11 cellular contexts compared by ENCODE assay signal in genomic region chr7:24882989-24883631, GRCh38.
DNase-seq lines count a peak whose midpoint lies in the region; ATAC-seq, FAIRE-seq and TF ChIP-seq lines count a peak whose summit lies in the region.
"Had no signal": no experiment of that assay in that cellular context is flagged by ENCODE, and none has a peak within 500 bp of the region (broad histone marks: within the 10 kb centered on the region; RNA-seq: fewer than 3 reads in every experiment).

No MANE protein-coding gene starts in this region.

- no peak overlapping the region for H3K4me3 ChIP-seq in GM23338
- H3K4me3 ChIP-seq: PC-9 had no signal

- TF ChIP-seq CTCF in GM23338 (conservative IDR thresholded peaks at IDR 0.05; ENCODE audit: low read depth in 2 of 2), result no peak

- peak in 2 of 3 donors; percentile 21 to 39 for DNase-seq in stimulated activated CD4-positive, alpha-beta T cell treated with anti-CD3 and anti-CD28 coated beads, Interleukin-12 subunit alpha, Interleukin-12 subunit beta, amount 100 ng/mL, for 48 hours (ENCODE audit: low read depth in 2 of 3, low spot score in 1 of 3)
- no peak for DNase-seq in stimulated activated CD4-positive, alpha-beta T cell treated with anti-CD3 and anti-CD28 coated beads, Interleukin-12 subunit alpha, Interleukin-12 subunit beta, amount 100 ng/mL, for 4 hours
- DNase-seq in activated CD4-positive, alpha-beta T cell treated with anti-CD3 and anti-CD28 coated beads, Interleukin-2, amount 50 U/mL, for 48 hours, result peak; percentile 50 to 60
- DNase-seq in left cardiac atrium, result peak; percentile 50
- DNase-seq in urothelium cell line (ENCODE audit: low spot score), result peak; percentile 32
- no peak for DNase-seq in GM23338 (ENCODE audit: low spot score)
- DNase-seq in HuH-7 (ENCODE audit: low spot score), result no peak

- no peak overlapping the region for H3K27ac Mint-ChIP-seq in GM23338

- H2AFZ ChIP-seq in GM23338, result no peak overlapping the region
- H2AFZ ChIP-seq: PC-9 had no signal

- H3K4me1 ChIP-seq in GM23338 (ENCODE audit: insufficient read depth), result peaks cover 39% of the 10 kb centered on the region

- no peak overlapping the region for H3K4me2 ChIP-seq in GM23338
- H3K4me2 ChIP-seq: PC-9 had no signal

- intact Hi-C loops in left cardiac atrium (cut with DNase I), result no loop called here

- no peaks in the 10 kb centered on the region for H3K9me2 ChIP-seq in GM23338 (ENCODE audit: insufficient read depth)

- H3K27me3 ChIP-seq in GM23338 (ENCODE audit: insufficient read depth), result no peaks in the 10 kb centered on the region
- H3K27me3 ChIP-seq: neutrophil had no signal

- H3K4me3 Mint-ChIP-seq in GM23338, result no peak overlapping the region

- peaks cover 5% of the 10 kb centered on the region for H3K27me3 Mint-ChIP-seq in GM23338 (ENCODE audit: insufficient read depth, low read depth, poor library complexity)

- ATAC-seq in left cardiac atrium (peak in 1 of 2 donors; percentile 88), GM21367 (IDR thresholded peaks at IDR 0.05; ENCODE audit: unreplicated experiment) (no peak), GM23338 (no peak)

- peaks cover 46% of the 10 kb centered on the region for H3K4me1 Mint-ChIP-seq in GM23338

- no peaks in the 10 kb centered on the region for H3F3A ChIP-seq in GM23338 (replicated peaks; ENCODE audit: low read depth)

- no peak for FAIRE-seq in urothelium cell line (lab: Jason Lieb, UNC)
- FAIRE-seq: colon had no signal

- H3K27ac ChIP-seq in GM23338 (ENCODE audit: low read depth), result no peak overlapping the region
- H3K27ac ChIP-seq: neutrophil, PC-9 had no signal

- no peaks in the 10 kb centered on the region for H3K79me2 ChIP-seq in GM23338 (replicated peaks; ENCODE audit: insufficient read depth)

- no peaks in the 10 kb centered on the region for H3K9me3 Mint-ChIP-seq in GM23338

- no peaks in the 10 kb centered on the region for H3K36me3 Mint-ChIP-seq in GM23338 (ENCODE audit: low read depth)

- no peaks in the 10 kb centered on the region for H3K36me3 ChIP-seq in GM23338 (ENCODE audit: insufficient read depth)
- H3K36me3 ChIP-seq: neutrophil had no signal

- no peaks in the 10 kb centered on the region for H4K20me1 ChIP-seq in GM23338 (replicated peaks; ENCODE audit: insufficient read depth)

TF ChIP-seq in GM23338, 12 proteins besides CTCF, POLR2A, EP300 and RAD21:
- TF ChIP-seq ZNF462 (CRISPR knock-in tag; IDR thresholded peaks at IDR 0.05) (no peak), CREB1 (CRISPR knock-in tag; IDR thresholded peaks at IDR 0.05; ENCODE audit: low read depth) (no peak), ZNF114 (CRISPR knock-in tag; IDR thresholded peaks at IDR 0.05) (no peak), EZH2 (IDR thresholded peaks at IDR 0.05; ENCODE audit: low read depth, unreplicated experiment) (no peak), STAT1 (IDR thresholded peaks at IDR 0.05; ENCODE audit: unreplicated experiment) (no peak), ZNF331 (CRISPR knock-in tag; IDR thresholded peaks at IDR 0.05; ENCODE audit: low read depth) (no peak), EZH2phosphoT487 (IDR thresholded peaks at IDR 0.05; ENCODE audit: unreplicated experiment) (no peak), POLR2AphosphoS5 (IDR thresholded peaks at IDR 0.05; ENCODE audit: low read depth) (no peak), JUNB (IDR thresholded peaks at IDR 0.05; ENCODE audit: unreplicated experiment) (no peak), NANOG (IDR thresholded peaks at IDR 0.05; ENCODE audit: borderline replicate concordance) (no peak)

Comparison
In these comparisons a context has a peak if more than half of its experiments do, and no peak if none do; other contexts are left out.
1. DNase-seq: peak in stimulated activated CD4-positive, alpha-beta T cell treated with anti-CD3 and anti-CD28 coated beads, Interleukin-12 subunit alpha, Interleukin-12 subunit beta, amount 100 ng/mL, for 48 hours (2 of 3), activated CD4-positive, alpha-beta T cell treated with anti-CD3 and anti-CD28 coated beads, Interleukin-2, amount 50 U/mL, for 48 hours (2 of 2), left cardiac atrium (single experiment) and urothelium cell line (single experiment); none in stimulated activated CD4-positive, alpha-beta T cell treated with anti-CD3 and anti-CD28 coated beads, Interleukin-12 subunit alpha, Interleukin-12 subunit beta, amount 100 ng/mL, for 4 hours (single experiment), GM23338 (single experiment) and HuH-7 (single experiment).